Comparison of ENCODE assay signal across 29 cellular contexts in genomic region chr6:148959008-148959407, GRCh38.
DNase-seq lines count a peak whose midpoint lies in the region; FAIRE-seq and TF ChIP-seq lines count a peak whose summit lies in the region.
"Had no signal": no experiment of that assay in that cellular context is flagged by ENCODE, and none has a peak within 500 bp of the region (broad histone marks: within the 10 kb centered on the region; RNA-seq: fewer than 3 reads in every experiment).

No MANE protein-coding gene starts in this region.

- H2BK5ac ChIP-seq in H9 (ENCODE audit: insufficient read length, low read length) = no peak overlapping the region

- peak; percentile 20 for DNase-seq in NCI-H2171 treated with DMSO at 0.1 percent for 48 hours (lab: John Stamatoyannopoulos, UW)
- no peak for DNase-seq in NCI-H2171 (lab: John Stamatoyannopoulos, UW)
- DNase-seq in bronchial epithelial cell (ENCODE audit: low read depth) = peak; percentile 37
- DNase-seq in renal cortical epithelial cell (ENCODE audit: low read depth) = peak; percentile 8
- DNase-seq in H9 = no peak
- no peak for DNase-seq in T-helper 1 cell
- DNase-seq in HEK293T (ENCODE audit: extremely low spot score) = no peak
- DNase-seq: activated CD4-positive, CD25-positive, alpha-beta regulatory T cell treated with anti-CD3 and anti-CD28 coated beads, Interleukin-2, amount 50 U/mL, for 72 hours; activated CD8-positive, alpha-beta T cell treated with anti-CD3 and anti-CD28 coated beads, Interleukin-2, amount 10 ng/mL, durations not matched to agents 7 days and 5 days; activated gamma-delta T cell treated with Interleukin-2 at 50 U/mL for 16 hours; activated T-cell treated with anti-CD3 and anti-CD28 coated beads, Interleukin-2, amount 50 U/mL, for 1 hour; cortex of kidney; NCI-H1694 treated with DMSO at 0.1 percent for 48 hours; NCI-H226; NK-92 treated with Interleukin-12 subunit alpha and Interleukin-12 subunit beta, amount 100 ng/mL, for 24 hours; posterior cingulate gyrus; stimulated activated CD4-positive, alpha-beta T cell treated with anti-CD3 and anti-CD28 coated beads, Interleukin-15, amount 100 ng/mL, for 24 hours; T1000; upper lobe of left lung had no signal

- H4K91ac ChIP-seq in H9 (ENCODE audit: insufficient read length, low read depth, low read length) = no peak overlapping the region

- FAIRE-seq in bronchial epithelial cell (lab: Jason Lieb, UNC) = no peak
- FAIRE-seq: A204.1, G401.6, K562 had no signal

- H3K27me3 ChIP-seq in OCI-LY3 (ENCODE audit: low read depth, low read length) (no peaks in the 10 kb centered on the region), bronchial epithelial cell (ENCODE audit: control insufficient read depth, insufficient read depth, low read length) (no peaks in the 10 kb centered on the region), H9 (ENCODE audit: insufficient read depth, low read length) (no peaks in the 10 kb centered on the region)
- H3K27me3 ChIP-seq: BLaER1, breast epithelium, upper lobe of left lung had no signal

- no peaks in the 10 kb centered on the region for H3K23me2 ChIP-seq in H9 (ENCODE audit: insufficient read length, low read depth, low read length, poor library complexity, severe bottlenecking)

- H3K4me3 ChIP-seq in OCI-LY3 (ENCODE audit: low read length) (no peak overlapping the region), bronchial epithelial cell (ENCODE audit: low read depth, low read length) (no peak overlapping the region)
- H3K4me3 ChIP-seq: BLaER1, breast epithelium, HAP-1, K562, SK-N-MC, upper lobe of left lung had no signal

- CTCF ChIA-PET in HEK293T (lab: Yijun Ruan, JAX) = no interaction called here

- H3K4me2 ChIP-seq in OCI-LY3 (ENCODE audit: low read length) (peak overlapping the region; percentile 27), H9 (ENCODE audit: insufficient read depth, insufficient read length, low read length) (no peak overlapping the region)
- H3K4me2 ChIP-seq: BLaER1 had no signal

- no peaks in the 10 kb centered on the region for H4K20me1 ChIP-seq in OCI-LY3 (ENCODE audit: insufficient read depth, low read length)
- no peaks in the 10 kb centered on the region for H4K20me1 ChIP-seq in H9 (ENCODE audit: control insufficient read depth, insufficient read depth, insufficient read length)
- H4K20me1 ChIP-seq: BLaER1 had no signal

- no peaks in the 10 kb centered on the region for H3K79me1 ChIP-seq in H9 (ENCODE audit: insufficient read depth, low read depth, low read length, poor library complexity, severe bottlenecking)

- no peak overlapping the region for H3K9ac ChIP-seq in OCI-LY3 (ENCODE audit: low read length)
- H3K9ac ChIP-seq in H9 (ENCODE audit: extremely low read depth, insufficient read length, low read length) = no peak overlapping the region
- H3K9ac ChIP-seq: BLaER1 had no signal

- no peak overlapping the region for H3K18ac ChIP-seq in H9 (ENCODE audit: insufficient read length, low read depth, low read length)

- H3K4me1 Mint-ChIP-seq in H9 = peaks cover 35 to 45% of the 10 kb centered on the region in 2 experiments

- H3K23ac ChIP-seq in H9 (ENCODE audit: insufficient read length, low read depth, low read length) = no peak overlapping the region

- no peak overlapping the region; a peak in 1 of 7 replicates for H3K27ac Mint-ChIP-seq in H9
- H3K27ac Mint-ChIP-seq: activated CD8-positive, alpha-beta T cell treated with anti-CD3 and anti-CD28 coated beads, Interleukin-2, amount 10 ng/mL, durations not matched to agents 7 days and 5 days; mesothelial cell of epicardium; natural killer cell treated with Interleukin-12 subunit alpha and Interleukin-12 subunit beta and Interleukin-15 and Interleukin-18, amount 100 ng/mL, for 72 hours had no signal

- no peak overlapping the region for H3T11ph ChIP-seq in H9 (ENCODE audit: low read length)

- no peak overlapping the region for H3K14ac ChIP-seq in H9 (ENCODE audit: insufficient read depth, low read length)

- no peaks in the 10 kb centered on the region for H3K9me3 ChIP-seq in OCI-LY3 (ENCODE audit: insufficient read depth, low read length)
- no peaks in the 10 kb centered on the region for H3K9me3 ChIP-seq in H9 (ENCODE audit: control insufficient read depth, low read depth, low read length)
- H3K9me3 ChIP-seq: breast epithelium, HAP-1, upper lobe of left lung had no signal

- H2BK120ac ChIP-seq in H9 (ENCODE audit: low read depth, low read length, poor library complexity, severe bottlenecking) = no peak overlapping the region

- H3K79me2 ChIP-seq in OCI-LY3 (ENCODE audit: low read length) = no peaks in the 10 kb centered on the region
- no peaks in the 10 kb centered on the region for H3K79me2 ChIP-seq in H9 (ENCODE audit: insufficient read depth, low read length)

- no peak overlapping the region; a peak in 1 of 5 replicates for H3K4me3 Mint-ChIP-seq in H9
- H3K4me3 Mint-ChIP-seq: activated CD8-positive, alpha-beta T cell treated with anti-CD3 and anti-CD28 coated beads, Interleukin-2, amount 10 ng/mL, durations not matched to agents 7 days and 5 days; mesothelial cell of epicardium; natural killer cell treated with Interleukin-12 subunit alpha and Interleukin-12 subunit beta and Interleukin-15 and Interleukin-18, amount 100 ng/mL, for 72 hours had no signal

- no peak overlapping the region for H3K56ac ChIP-seq in H9 (ENCODE audit: insufficient read length, low read depth, low read length)

- no peak overlapping the region for H2BK15ac ChIP-seq in H9 (ENCODE audit: low read depth, low read length)

- POLR2A ChIA-PET in HEK293T (lab: Yijun Ruan, JAX) = no interaction called here

- H3K27ac ChIP-seq in OCI-LY3 (ENCODE audit: low read length) = no peak overlapping the region
- H3K27ac ChIP-seq in H9 (ENCODE audit: insufficient read length, low read depth, low read length) = no peak overlapping the region
- H3K27ac ChIP-seq: BLaER1, breast epithelium, SK-N-MC, upper lobe of left lung had no signal

- no peaks in the 10 kb centered on the region; the same call in 1 of the 2 replicates for H3K27me3 Mint-ChIP-seq in H9 (ENCODE audit: low read depth)
- H3K27me3 Mint-ChIP-seq: natural killer cell treated with Interleukin-12 subunit alpha and Interleukin-12 subunit beta and Interleukin-15 and Interleukin-18, amount 100 ng/mL, for 72 hours had no signal

- H3K4me1 ChIP-seq in OCI-LY3 (ENCODE audit: low read length) (peaks cover 17% of the 10 kb centered on the region), H9 (ENCODE audit: insufficient read depth, low read length) (peaks cover 5% of the 10 kb centered on the region; the same call in 1 of the 2 replicates)
- H3K4me1 ChIP-seq: breast epithelium, upper lobe of left lung had no signal

- no CpG with 5 or more reads among the region's 3 CpGs for WGBS in H9 (ENCODE audit: extremely low coverage, insufficient read length, low lambda C conversion rate)

- H2BK20ac ChIP-seq in H9 (ENCODE audit: low read depth, low read length, poor library complexity, severe bottlenecking) = no peak overlapping the region

- no peak overlapping the region for H4K5ac ChIP-seq in H9 (ENCODE audit: insufficient read length, low read depth, low read length)

- H3K9me3 Mint-ChIP-seq in H9 = peaks cover 9 to 10% of the 10 kb centered on the region in 2 experiments
- H3K9me3 Mint-ChIP-seq: natural killer cell treated with Interleukin-12 subunit alpha and Interleukin-12 subunit beta and Interleukin-15 and Interleukin-18, amount 100 ng/mL, for 72 hours had no signal

- H4K8ac ChIP-seq in H9 (replicated peaks; ENCODE audit: insufficient read length, low read depth, low read length) = no peak overlapping the region

- H3K36me3 ChIP-seq in OCI-LY3 (replicated peaks; ENCODE audit: low read depth, low read length) = peaks cover 10% of the 10 kb centered on the region
- H3K36me3 ChIP-seq in bronchial epithelial cell (ENCODE audit: control insufficient read depth, insufficient read depth, low read length) = no peaks in the 10 kb centered on the region
- H3K36me3 ChIP-seq: breast epithelium, HAP-1, upper lobe of left lung had no signal

- TF ChIP-seq CTCF in OCI-LY3 (IDR thresholded peaks at IDR 0.05; ENCODE audit: low read depth, low read length) = peak; percentile 40
- no peak for TF ChIP-seq CTCF in bronchial epithelial cell (IDR thresholded peaks at IDR 0.05; ENCODE audit: insufficient read depth, low read length, severe bottlenecking)
- no peak for TF ChIP-seq CTCF in H9 (conservative IDR thresholded peaks at IDR 0.05)

- H3K36me3 Mint-ChIP-seq in H9 (ENCODE audit: insufficient read depth in 1 of 3, low read depth in 3 of 3) = peaks cover 20 to 23% (median 20%) of the 10 kb centered on the region in 3 experiments
- H3K36me3 Mint-ChIP-seq: natural killer cell treated with Interleukin-12 subunit alpha and Interleukin-12 subunit beta and Interleukin-15 and Interleukin-18, amount 100 ng/mL, for 72 hours had no signal

- no peak overlapping the region for H3K4ac ChIP-seq in H9 (ENCODE audit: low read depth, low read length)

- H2BK12ac ChIP-seq in H9 (ENCODE audit: insufficient read length, low read depth, low read length) = no peak overlapping the region

- H2AFZ ChIP-seq in OCI-LY3 (ENCODE audit: low read depth, low read length) (no peak overlapping the region), H9 (ENCODE audit: low read length) (no peak overlapping the region)

- no peak overlapping the region for H2AK5ac ChIP-seq in H9 (ENCODE audit: insufficient read length, low read length)

TF ChIP-seq in HEK293T, 16 proteins besides CTCF, POLR2A, EP300 and RAD21:
- no peak for TF ChIP-seq SP1 (IDR thresholded peaks at IDR 0.05)
- TF ChIP-seq FOXK2 (IDR thresholded peaks at IDR 0.05) = no peak
- TF ChIP-seq CTBP1 (IDR thresholded peaks at IDR 0.05; ENCODE audit: borderline replicate concordance) = no peak
- no peak for TF ChIP-seq ZNF384 (IDR thresholded peaks at IDR 0.05)
- TF ChIP-seq FOXM1 (IDR thresholded peaks at IDR 0.05; ENCODE audit: borderline replicate concordance) = no peak
- TF ChIP-seq BHLHE40 (IDR thresholded peaks at IDR 0.05; ENCODE audit: borderline replicate concordance) = no peak
- TF ChIP-seq HDGF (IDR thresholded peaks at IDR 0.05; ENCODE audit: borderline replicate concordance) = no peak
- no peak for TF ChIP-seq NFRKB (IDR thresholded peaks at IDR 0.05)
- no peak for TF ChIP-seq ELF4 (IDR thresholded peaks at IDR 0.05)
- no peak for TF ChIP-seq SUZ12 (IDR thresholded peaks at IDR 0.05)
- no peak for TF ChIP-seq TARDBP (IDR thresholded peaks at IDR 0.05)
- no peak for TF ChIP-seq FOXA1 (IDR thresholded peaks at IDR 0.05)
- TF ChIP-seq, protein P1, sequence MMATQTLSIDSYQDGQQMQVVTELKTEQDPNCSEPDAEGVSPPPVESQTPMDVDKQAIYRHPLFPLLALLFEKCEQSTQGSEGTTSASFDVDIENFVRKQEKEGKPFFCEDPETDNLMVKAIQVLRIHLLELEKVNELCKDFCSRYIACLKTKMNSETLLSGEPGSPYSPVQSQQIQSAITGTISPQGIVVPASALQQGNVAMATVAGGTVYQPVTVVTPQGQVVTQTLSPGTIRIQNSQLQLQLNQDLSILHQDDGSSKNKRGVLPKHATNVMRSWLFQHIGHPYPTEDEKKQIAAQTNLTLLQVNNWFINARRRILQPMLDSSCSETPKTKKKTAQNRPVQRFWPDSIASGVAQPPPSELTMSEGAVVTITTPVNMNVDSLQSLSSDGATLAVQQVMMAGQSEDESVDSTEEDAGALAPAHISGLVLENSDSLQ (IDR thresholded peaks at IDR 0.05) = no peak
- no peak for TF ChIP-seq L3MBTL2 (conservative IDR thresholded peaks at IDR 0.05)

Comparison
In these comparisons a context has a peak if more than half of its experiments do, and no peak if none do; other contexts are left out.
1. DNase-seq: peak in NCI-H2171 treated with DMSO at 0.1 percent for 48 hours (single experiment), bronchial epithelial cell (single experiment) and renal cortical epithelial cell (single experiment); none in NCI-H2171 (single experiment), H9 (single experiment), T-helper 1 cell (0 of 5) and HEK293T (single experiment).